Comparison of ENCODE assay signal across 23 cellular contexts in the genomic region with DNA sequence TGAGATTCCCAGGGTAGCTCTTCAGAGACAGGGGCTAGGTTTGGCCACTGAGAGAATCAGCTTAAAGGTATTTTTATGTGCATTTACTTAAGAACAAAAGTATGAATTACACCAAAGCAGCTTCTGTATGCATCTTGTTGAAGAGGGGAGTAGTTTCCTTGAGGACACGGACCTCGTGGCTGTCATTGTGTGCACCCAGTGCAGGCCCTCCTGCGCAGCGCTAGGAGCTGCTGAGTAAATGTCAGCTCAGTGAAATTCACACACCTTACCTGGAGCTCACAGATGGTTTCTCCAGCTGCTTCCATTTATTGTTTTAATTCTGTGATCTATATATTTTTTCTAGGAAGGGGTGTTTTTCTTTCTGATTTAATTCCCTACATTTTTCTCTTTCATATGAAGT. TPM values are rescaled to one million over a fixed set of nuclear protein-coding genes. Genes with fewer than 3 reads are reported as not detected.
A peak's percentile ranks its signal among the peaks of the same experiment; 100 is the strongest.
DNase-seq lines count a peak whose midpoint lies in the region; ATAC-seq and TF ChIP-seq lines count a peak whose summit lies in the region.
"Had no signal": no experiment of that assay in that cellular context is flagged by ENCODE, and none has a peak within 500 bp of the region (broad histone marks: within the 10 kb centered on the region; RNA-seq: fewer than 3 reads in every experiment).

No MANE protein-coding gene starts in this region.

- DNase-seq in left ventricle myocardium inferior (no peak), Right ventricle myocardium superior (no peak), cerebellum (ENCODE audit: low spot score) (peak; percentile 28), mesenteric fat pad (ENCODE audit: low spot score) (peak; percentile 65), ecto neural progenitor cell (ENCODE audit: low spot score) (no peak), sciatic nerve (ENCODE audit: low spot score) (no peak), OCI-M1 (lab: John Stamatoyannopoulos, UW) (no peak)
- DNase-seq: activated CD4-positive, alpha-beta T cell treated with anti-CD3 and anti-CD28 coated beads, Interleukin-2, amount 50 U/mL, for 48 hours; activated CD4-positive, CD25-positive, alpha-beta regulatory T cell treated with anti-CD3 and anti-CD28 coated beads, Interleukin-2, amount 50 U/mL, for 72 hours; activated naive CD8-positive, alpha-beta T cell treated with anti-CD3 and anti-CD28 coated beads, Interleukin-2, amount 50 U/mL, for 24 hours; activated T-cell treated with anti-CD3 and anti-CD28 coated beads, Interleukin-2, amount 50 U/mL, for 72 hours; CD4-positive, alpha-beta T cell; immature natural killer cell; left colon; NCI-H2081 treated with DMSO at 0.1 percent for 48 hours; NCI-H446; NCI-H82; PC-3; small intestine; stimulated activated naive CD4-positive, alpha-beta T cell; T-helper 2 cell had no signal

- no peaks in the 10 kb centered on the region for H3K27me3 ChIP-seq in left ventricle myocardium inferior (ENCODE audit: low read depth)

- H3K27ac ChIP-seq in left ventricle myocardium inferior (replicated peaks), result peak overlapping the region; percentile 79
- H3K27ac ChIP-seq: epithelial cell of prostate had no signal

- peaks cover 28% of the 10 kb centered on the region for H3K36me3 ChIP-seq in left ventricle myocardium inferior

- H3K9me3 ChIP-seq in left ventricle myocardium inferior (replicated peaks), result no peaks in the 10 kb centered on the region

- peaks cover 22% of the 10 kb centered on the region for H3K4me1 ChIP-seq in left ventricle myocardium inferior

- intact Hi-C loops in left ventricle myocardium inferior (cut with micrococcal nuclease), result no loop called here
- intact Hi-C loops in Right ventricle myocardium superior (cut with DNase I), result no loop called here
- intact Hi-C loops in sciatic nerve (cut with DNase I), result no loop called here

- ATAC-seq in Right ventricle myocardium superior (ENCODE audit: poor library complexity) (no peak), sciatic nerve (no peak)
- ATAC-seq: activated naive CD8-positive, alpha-beta T cell treated with anti-CD3 and anti-CD28 coated beads, Interleukin-2, amount 50 U/mL, for 24 hours; activated T-cell treated with anti-CD3 and anti-CD28 coated beads, Interleukin-2, amount 50 U/mL, for 72 hours; K562; left colon; PC-3 had no signal

- no peak overlapping the region for H3K4me3 ChIP-seq in left ventricle myocardium inferior
- H3K4me3 ChIP-seq: K562 had no signal

- no peak for TF ChIP-seq CTCF in left ventricle myocardium inferior (IDR thresholded peaks at IDR 0.05; ENCODE audit: borderline replicate concordance)

RNA-seq across cellular contexts. Expression of a gene that starts 54.5 kb away (rescaled TPM):
- total RNA-seq in left ventricle myocardium inferior (127 TPM), Right ventricle myocardium superior (104 TPM), cerebellum (91.9 TPM), mesenteric fat pad (78.9 TPM), sciatic nerve (139 TPM)

RNA-seq across cellular contexts. Expression of a gene that starts 56.4 kb away (rescaled TPM):
- 12.2 TPM for total RNA-seq in left ventricle myocardium inferior
- 8.4 TPM for total RNA-seq in Right ventricle myocardium superior
- 32.0 TPM for total RNA-seq in cerebellum
- 16.3 TPM for total RNA-seq in mesenteric fat pad
- 14.7 TPM for total RNA-seq in sciatic nerve

Comparison
In these comparisons a context has a peak if more than half of its experiments do, and no peak if none do; other contexts are left out.
1. DNase-seq: peak in cerebellum (single experiment) and mesenteric fat pad (single experiment); none in left ventricle myocardium inferior (single experiment), Right ventricle myocardium superior (single experiment), ecto neural progenitor cell (single experiment), sciatic nerve (single experiment) and OCI-M1 (single experiment).